In the genomic region with DNA sequence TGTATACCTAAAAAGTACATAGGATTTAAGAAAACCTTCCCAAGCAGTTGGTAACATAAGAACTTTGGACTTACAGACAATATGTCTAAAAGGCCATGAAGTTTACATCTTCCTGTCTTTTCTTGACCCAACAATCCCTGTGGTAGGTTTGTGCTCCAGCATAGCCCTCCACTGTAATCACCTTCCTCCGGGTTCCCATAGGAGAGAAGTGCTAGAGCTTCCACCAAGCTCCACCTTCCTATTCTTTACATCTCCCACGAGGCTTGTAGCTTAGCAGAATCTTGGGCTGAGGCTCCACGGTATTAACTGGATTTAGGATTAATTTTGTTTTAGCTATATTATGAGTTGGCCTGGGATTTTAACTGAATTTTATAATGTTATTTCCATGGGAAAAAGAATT, we compare ENCODE assay signal across 1 cellular context.
A peak's percentile ranks its signal among the peaks of the same experiment; 100 is the strongest.
TF ChIP-seq lines count a peak whose summit lies in the region.

No MANE protein-coding gene starts in this region.

TF ChIP-seq in HEK293, 187 proteins besides CTCF, POLR2A, EP300 and RAD21 (continued from another document):
- TF ChIP-seq, protein P1, sequence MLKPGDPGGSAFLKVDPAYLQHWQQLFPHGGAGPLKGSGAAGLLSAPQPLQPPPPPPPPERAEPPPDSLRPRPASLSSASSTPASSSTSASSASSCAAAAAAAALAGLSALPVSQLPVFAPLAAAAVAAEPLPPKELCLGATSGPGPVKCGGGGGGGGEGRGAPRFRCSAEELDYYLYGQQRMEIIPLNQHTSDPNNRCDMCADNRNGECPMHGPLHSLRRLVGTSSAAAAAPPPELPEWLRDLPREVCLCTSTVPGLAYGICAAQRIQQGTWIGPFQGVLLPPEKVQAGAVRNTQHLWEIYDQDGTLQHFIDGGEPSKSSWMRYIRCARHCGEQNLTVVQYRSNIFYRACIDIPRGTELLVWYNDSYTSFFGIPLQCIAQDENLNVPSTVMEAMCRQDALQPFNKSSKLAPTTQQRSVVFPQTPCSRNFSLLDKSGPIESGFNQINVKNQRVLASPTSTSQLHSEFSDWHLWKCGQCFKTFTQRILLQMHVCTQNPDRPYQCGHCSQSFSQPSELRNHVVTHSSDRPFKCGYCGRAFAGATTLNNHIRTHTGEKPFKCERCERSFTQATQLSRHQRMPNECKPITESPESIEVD (tag by site-specific recombination; IDR thresholded peaks at IDR 0.05), result 0 out of 2 replicates have a peak, but pooled peaks have one; percentile 22
- TF ChIP-seq, protein P2, sequence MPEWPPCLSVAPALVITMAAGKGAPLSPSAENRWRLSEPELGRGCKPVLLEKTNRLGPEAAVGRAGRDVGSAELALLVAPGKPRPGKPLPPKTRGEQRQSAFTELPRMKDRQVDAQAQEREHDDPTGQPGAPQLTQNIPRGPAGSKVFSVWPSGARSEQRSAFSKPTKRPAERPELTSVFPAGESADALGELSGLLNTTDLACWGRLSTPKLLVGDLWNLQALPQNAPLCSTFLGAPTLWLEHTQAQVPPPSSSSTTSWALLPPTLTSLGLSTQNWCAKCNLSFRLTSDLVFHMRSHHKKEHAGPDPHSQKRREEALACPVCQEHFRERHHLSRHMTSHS (tag by site-specific recombination; IDR thresholded peaks at IDR 0.05), result no peak
- no peak for TF ChIP-seq ZNF223 (tag by site-specific recombination; IDR thresholded peaks at IDR 0.05)
- TF ChIP-seq ZNF701 (tag by site-specific recombination; IDR thresholded peaks at IDR 0.05), result no peak
- TF ChIP-seq, protein P3, sequence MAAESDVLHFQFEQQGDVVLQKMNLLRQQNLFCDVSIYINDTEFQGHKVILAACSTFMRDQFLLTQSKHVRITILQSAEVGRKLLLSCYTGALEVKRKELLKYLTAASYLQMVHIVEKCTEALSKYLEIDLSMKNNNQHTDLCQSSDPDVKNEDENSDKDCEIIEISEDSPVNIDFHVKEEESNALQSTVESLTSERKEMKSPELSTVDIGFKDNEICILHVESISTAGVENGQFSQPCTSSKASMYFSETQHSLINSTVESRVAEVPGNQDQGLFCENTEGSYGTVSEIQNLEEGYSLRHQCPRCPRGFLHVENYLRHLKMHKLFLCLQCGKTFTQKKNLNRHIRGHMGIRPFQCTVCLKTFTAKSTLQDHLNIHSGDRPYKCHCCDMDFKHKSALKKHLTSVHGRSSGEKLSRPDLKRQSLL (tag by site-specific recombination; IDR thresholded peaks at IDR 0.05), result peak; percentile 91
- no peak for TF ChIP-seq REPIN1 (tag by site-specific recombination; IDR thresholded peaks at IDR 0.05; ENCODE audit: low read depth)
- TF ChIP-seq, protein P4, sequence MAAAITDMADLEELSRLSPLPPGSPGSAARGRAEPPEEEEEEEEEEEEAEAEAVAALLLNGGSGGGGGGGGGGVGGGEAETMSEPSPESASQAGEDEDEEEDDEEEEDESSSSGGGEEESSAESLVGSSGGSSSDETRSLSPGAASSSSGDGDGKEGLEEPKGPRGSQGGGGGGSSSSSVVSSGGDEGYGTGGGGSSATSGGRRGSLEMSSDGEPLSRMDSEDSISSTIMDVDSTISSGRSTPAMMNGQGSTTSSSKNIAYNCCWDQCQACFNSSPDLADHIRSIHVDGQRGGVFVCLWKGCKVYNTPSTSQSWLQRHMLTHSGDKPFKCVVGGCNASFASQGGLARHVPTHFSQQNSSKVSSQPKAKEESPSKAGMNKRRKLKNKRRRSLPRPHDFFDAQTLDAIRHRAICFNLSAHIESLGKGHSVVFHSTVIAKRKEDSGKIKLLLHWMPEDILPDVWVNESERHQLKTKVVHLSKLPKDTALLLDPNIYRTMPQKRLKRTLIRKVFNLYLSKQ (tag by site-specific recombination; IDR thresholded peaks at IDR 0.05; ENCODE audit: borderline replicate concordance), result no peak
- TF ChIP-seq BCL11A (tag by site-specific recombination; IDR thresholded peaks at IDR 0.05; ENCODE audit: low read depth), result no peak
